Comparison of ENCODE assay signal across 8 cellular contexts in the genomic region with DNA sequence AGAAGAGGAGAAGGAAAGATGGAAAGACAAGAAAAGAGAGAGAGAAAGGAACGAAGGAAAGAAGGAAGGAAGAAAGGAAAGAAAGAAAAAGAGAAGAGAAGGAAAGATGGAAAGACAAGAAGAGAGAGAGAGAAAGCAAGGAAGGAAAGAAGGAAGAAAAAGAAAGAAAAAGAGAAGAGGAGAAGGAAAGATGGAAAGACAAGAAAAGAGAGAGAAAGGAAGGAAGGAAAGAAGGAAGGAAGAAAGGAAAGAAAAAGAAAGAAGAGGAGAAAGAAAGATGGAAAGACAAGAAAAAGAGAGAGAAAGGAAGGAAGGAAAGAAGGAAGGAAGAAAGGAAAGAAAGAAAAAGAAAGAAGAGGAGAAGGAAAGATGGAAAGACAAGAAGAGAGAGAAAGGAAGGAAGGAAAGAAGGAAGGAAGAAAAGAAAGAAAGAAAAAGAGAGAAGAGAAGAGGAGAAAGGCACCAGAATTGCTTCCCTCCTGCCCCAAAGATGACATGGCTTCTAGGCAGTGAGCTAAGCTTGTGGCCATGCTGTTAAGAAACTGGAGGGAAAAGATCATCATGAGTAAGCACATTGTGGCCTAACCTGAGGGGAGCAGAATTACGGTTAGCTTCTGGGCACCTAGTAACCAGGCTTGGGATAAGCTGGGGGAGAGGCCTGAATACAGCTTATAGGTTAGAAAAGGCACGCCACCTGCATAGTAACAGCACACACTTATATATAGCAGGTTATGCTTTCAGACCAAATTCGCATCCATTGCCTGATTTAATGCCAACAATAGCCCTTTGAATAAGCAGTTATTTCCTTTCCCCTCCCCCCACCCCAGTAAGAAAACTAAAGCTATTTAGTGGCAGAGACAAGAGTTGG.
DNase-seq lines count a peak whose midpoint lies in the region; ATAC-seq and TF ChIP-seq lines count a peak whose summit lies in the region.

No MANE protein-coding gene starts in this region.

- no peaks in the 10 kb centered on the region for H3K4me1 ChIP-seq in HEK293 (ENCODE audit: control insufficient read depth, insufficient read depth, low read length)

- peaks cover 14% of the 10 kb centered on the region for H3K36me3 Mint-ChIP-seq in T-helper 1 cell treated with Interleukin-12 subunit alpha and Interleukin-12 subunit beta and Interleukin-4 antibody, amounts not matched to agents 30 μg/mL and 1 μg/mL, for 36 hours (ENCODE audit: low read depth)

- H3K4me3 ChIP-seq in AG09309 (ENCODE audit: control insufficient read depth, low read depth, low read length) (no peak overlapping the region), HEK293 (ENCODE audit: low read depth, low read length) (no peak overlapping the region), fibroblast of mammary gland (ENCODE audit: control insufficient read depth, low read depth, low read length) (no peak overlapping the region)

- CTCF ChIA-PET in HEK293 (lab: Yijun Ruan, JAX), result interaction anchor here (0.5 to 1.9 kb wide), 2 partner anchors 11 to 42 kb away, joined by 3 to 6 read pairs; no protein-coding TSS in a partner anchor

- H3K4me3 Mint-ChIP-seq in T-helper 1 cell treated with Interleukin-12 subunit alpha and Interleukin-12 subunit beta and Interleukin-4 antibody, amounts not matched to agents 30 μg/mL and 1 μg/mL, for 36 hours, result peak overlapping the region; percentile 77

- H3K36me3 ChIP-seq in HEK293 (ENCODE audit: control insufficient read depth in 2 of 2, insufficient read depth in 1 of 2, low read length in 2 of 2), result peaks cover 0 to 7% of the 10 kb centered on the region in 2 experiments; a peak in 1 of 3 replicates

- no peak overlapping the region for H3K27ac ChIP-seq in HEK293 (ENCODE audit: extremely low read depth, low read depth, low read length)

- H3K9me3 Mint-ChIP-seq in T-helper 1 cell treated with Interleukin-12 subunit alpha and Interleukin-12 subunit beta and Interleukin-4 antibody, amounts not matched to agents 30 μg/mL and 1 μg/mL, for 36 hours, result no peaks in the 10 kb centered on the region

- no peaks in the 10 kb centered on the region for H3K9me3 ChIP-seq in HEK293 (ENCODE audit: control insufficient read depth, insufficient read depth, low read depth, low read length)

- peaks cover 39% of the 10 kb centered on the region for H3K4me1 Mint-ChIP-seq in T-helper 1 cell treated with Interleukin-12 subunit alpha and Interleukin-12 subunit beta and Interleukin-4 antibody, amounts not matched to agents 30 μg/mL and 1 μg/mL, for 36 hours (ENCODE audit: low read depth)

- peak overlapping the region; percentile 89 for H3K27ac Mint-ChIP-seq in T-helper 1 cell treated with Interleukin-12 subunit alpha and Interleukin-12 subunit beta and Interleukin-4 antibody, amounts not matched to agents 30 μg/mL and 1 μg/mL, for 36 hours

- DNase-seq in AG09309 (ENCODE audit: low read depth), result peak; percentile 55
- peak; percentile 86 for DNase-seq in fibroblast of mammary gland (ENCODE audit: low read depth)
- DNase-seq in Ammon's horn (ENCODE audit: low spot score), result no peak
- no peak for DNase-seq in NCI-H1694 treated with DMSO at 0.1 percent for 48 hours (lab: John Stamatoyannopoulos, UW)
- DNase-seq in DMS79 treated with DMSO at 0.1 percent for 48 hours (lab: John Stamatoyannopoulos, UW), result no peak

- POLR2A ChIA-PET in HEK293 (lab: Yijun Ruan, JAX), result interaction anchor here (0.6 to 1.2 kb wide), 2 partner anchors 35 to 78 kb away, joined by 3 read pairs; no protein-coding TSS in a partner anchor

- no peak for ATAC-seq in HG03095 (IDR thresholded peaks at IDR 0.05; ENCODE audit: unreplicated experiment)

- TF ChIP-seq CTCF in AG09309 (IDR thresholded peaks at IDR 0.05; ENCODE audit: control insufficient read depth, insufficient read depth, low read depth, low read length, missing control alignments), result no peak
- TF ChIP-seq CTCF in HEK293 (tag by site-specific recombination; IDR thresholded peaks at IDR 0.05), result no peak
- no peak for TF ChIP-seq CTCF in fibroblast of mammary gland (conservative IDR thresholded peaks at IDR 0.05; ENCODE audit: control insufficient read depth, insufficient read depth, low read depth, low read length)

- no peaks in the 10 kb centered on the region for H3K27me3 Mint-ChIP-seq in T-helper 1 cell treated with Interleukin-12 subunit alpha and Interleukin-12 subunit beta and Interleukin-4 antibody, amounts not matched to agents 30 μg/mL and 1 μg/mL, for 36 hours (ENCODE audit: low read depth)

TF ChIP-seq in HEK293, 187 proteins besides CTCF, POLR2A, EP300 and RAD21:
- TF ChIP-seq PRDM1 (tag by site-specific recombination; IDR thresholded peaks at IDR 0.05) (peak; percentile 90), ZNF366 (tag by site-specific recombination; conservative IDR thresholded peaks at IDR 0.05) (peak; percentile 95), ZSCAN23 (tag by site-specific recombination; IDR thresholded peaks at IDR 0.05) (0 out of 2 replicates have a peak, but pooled peaks have one; percentile 31), ZNF776 (tag by site-specific recombination; IDR thresholded peaks at IDR 0.05; ENCODE audit: borderline replicate concordance) (no peak), ZNF600 (tag by site-specific recombination; IDR thresholded peaks at IDR 0.05) (peak; percentile 20; the same call in 1 of the 2 replicates), ZNF214 (tag by site-specific recombination; IDR thresholded peaks at IDR 0.05; ENCODE audit: borderline replicate concordance) (no peak), ZNF670 (tag by site-specific recombination; IDR thresholded peaks at IDR 0.05; ENCODE audit: low read depth) (0 out of 2 replicates have a peak, but pooled peaks have one; percentile 27)
- TF ChIP-seq, protein P1, sequence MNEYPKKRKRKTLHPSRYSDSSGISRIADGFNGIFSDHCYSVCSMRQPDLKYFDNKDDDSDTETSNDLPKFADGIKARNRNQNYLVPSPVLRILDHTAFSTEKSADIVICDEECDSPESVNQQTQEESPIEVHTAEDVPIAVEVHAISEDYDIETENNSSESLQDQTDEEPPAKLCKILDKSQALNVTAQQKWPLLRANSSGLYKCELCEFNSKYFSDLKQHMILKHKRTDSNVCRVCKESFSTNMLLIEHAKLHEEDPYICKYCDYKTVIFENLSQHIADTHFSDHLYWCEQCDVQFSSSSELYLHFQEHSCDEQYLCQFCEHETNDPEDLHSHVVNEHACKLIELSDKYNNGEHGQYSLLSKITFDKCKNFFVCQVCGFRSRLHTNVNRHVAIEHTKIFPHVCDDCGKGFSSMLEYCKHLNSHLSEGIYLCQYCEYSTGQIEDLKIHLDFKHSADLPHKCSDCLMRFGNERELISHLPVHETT (tag by site-specific recombination; IDR thresholded peaks at IDR 0.05), result 0 out of 2 replicates have a peak, but pooled peaks have one; percentile 30

Comparison
In these comparisons a context has a peak if more than half of its experiments do, and no peak if none do; other contexts are left out.
1. DNase-seq: peak in AG09309 (single experiment) and fibroblast of mammary gland (single experiment); none in Ammon's horn (single experiment), NCI-H1694 treated with DMSO at 0.1 percent for 48 hours (single experiment) and DMS79 treated with DMSO at 0.1 percent for 48 hours (single experiment).